ENCODE assay signal across 8 cellular contexts in the genomic region with DNA sequence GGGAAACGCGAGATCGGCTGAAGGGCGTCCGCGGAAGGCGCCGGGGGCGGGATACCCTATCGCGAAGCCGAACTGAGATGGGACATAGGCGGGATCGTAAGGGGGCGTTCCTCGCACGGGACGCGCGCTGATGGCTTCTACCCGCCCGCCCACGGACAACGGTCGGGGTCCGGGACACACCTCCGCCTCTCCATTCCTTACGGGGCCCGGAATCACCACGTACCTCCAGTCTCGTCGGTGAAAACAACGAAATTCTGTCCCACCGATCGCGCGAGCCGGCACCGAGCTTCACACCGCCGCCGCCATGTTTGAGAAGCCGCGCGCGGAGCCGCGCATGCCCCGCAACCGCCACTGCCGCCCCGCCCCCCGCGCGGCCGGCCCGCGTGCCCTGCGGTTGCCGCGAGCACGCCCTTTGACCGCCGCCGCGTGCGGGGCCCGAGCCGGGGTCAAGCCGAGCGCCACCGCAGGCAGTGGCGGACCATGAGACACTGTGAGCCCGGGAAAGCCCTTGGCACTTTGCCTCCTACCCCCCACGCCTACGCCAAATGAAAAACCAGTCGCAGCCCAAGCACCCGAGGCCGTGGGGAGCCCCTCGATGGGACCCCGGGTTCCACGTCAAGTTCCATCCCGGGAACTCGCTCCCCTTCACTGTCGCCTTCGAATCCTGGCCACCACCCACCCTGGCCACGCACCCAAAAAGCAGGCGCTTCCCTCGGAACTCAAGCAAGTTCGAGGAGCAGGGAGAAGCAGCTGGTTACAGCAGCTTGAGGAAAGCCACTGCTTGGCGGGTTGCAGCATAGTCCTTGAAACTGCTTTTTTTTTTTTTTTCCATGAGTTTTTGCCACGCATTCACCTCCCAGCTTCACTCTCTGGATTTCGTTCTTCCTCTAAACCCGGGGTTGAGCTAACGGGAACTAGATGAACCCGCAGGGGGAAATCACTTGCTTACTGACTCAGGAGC. TPM values are rescaled to one million over a fixed set of nuclear protein-coding genes. Genes with fewer than 3 reads are reported as not detected.
DNase-seq lines count a peak whose midpoint lies in the region; ATAC-seq, FAIRE-seq and TF ChIP-seq lines count a peak whose summit lies in the region.

Gene SCML2, minus strand, starts transcription at position 320 of the 961 bp plus-strand sequence. CDS start 20,617 bp downstream, outside the sequence.

- H3K4me3 Mint-ChIP-seq in CD8-positive, alpha-beta T cell, result peak within 1 kb of the TSS; percentile 81
- H3K4me3 Mint-ChIP-seq in activated B cell treated with CpG ODN at 0.5 μM for 24 hours (peak within 1 kb of the TSS; percentile 85), chondrocyte (ENCODE audit: unreplicated experiment) (peak within 1 kb of the TSS; percentile 83)

- no peaks in the 10 kb centered on the region for H3K27me3 ChIP-seq in CD8-positive, alpha-beta T cell (ENCODE audit: insufficient read depth, low read length)

- H3K27ac ChIP-seq in CD8-positive, alpha-beta T cell (ENCODE audit: low read depth, low read length), result no peak within 1 kb of the TSS

- no peaks in the 10 kb centered on the region for H3K36me3 ChIP-seq in CD8-positive, alpha-beta T cell (ENCODE audit: insufficient read depth, low read length)

- no peaks in the 10 kb centered on the region for H3K9me3 Mint-ChIP-seq in CD8-positive, alpha-beta T cell
- H3K9me3 Mint-ChIP-seq in activated B cell treated with CpG ODN at 0.5 μM for 24 hours, result no peaks in the 10 kb centered on the region
- H3K9me3 Mint-ChIP-seq in chondrocyte (ENCODE audit: low read depth), result no peaks in the 10 kb centered on the region

- no peak for FAIRE-seq in GM12892 (lab: Jason Lieb, UNC)

- no peaks in the 10 kb centered on the region for H3K36me3 Mint-ChIP-seq in CD8-positive, alpha-beta T cell
- H3K36me3 Mint-ChIP-seq in activated B cell treated with CpG ODN at 0.5 μM for 24 hours (ENCODE audit: low read depth), result no peaks in the 10 kb centered on the region
- H3K36me3 Mint-ChIP-seq in chondrocyte (ENCODE audit: low read depth), result no peaks in the 10 kb centered on the region

- H3K4me1 Mint-ChIP-seq in CD8-positive, alpha-beta T cell (ENCODE audit: low read depth), result peaks cover 9% of the 10 kb centered on the region
- H3K4me1 Mint-ChIP-seq in activated B cell treated with CpG ODN at 0.5 μM for 24 hours (peaks cover 6% of the 10 kb centered on the region), chondrocyte (ENCODE audit: low read depth) (peaks cover 8% of the 10 kb centered on the region)

- peaks cover 3% of the 10 kb centered on the region for H3K27me3 Mint-ChIP-seq in CD8-positive, alpha-beta T cell (ENCODE audit: low read depth)
- no peaks in the 10 kb centered on the region for H3K27me3 Mint-ChIP-seq in activated B cell treated with CpG ODN at 0.5 μM for 24 hours
- peaks cover 11% of the 10 kb centered on the region for H3K27me3 Mint-ChIP-seq in chondrocyte (ENCODE audit: low read depth)

- CTCF ChIA-PET in CD8-positive, alpha-beta T cell (lab: Charles Lee), result interaction anchor here (0.6 to 1.3 kb wide), 2 partner anchors 32 to 981 kb away, joined by 3 read pairs; no protein-coding TSS in a partner anchor
- CTCF ChIA-PET in activated B cell treated with CpG ODN at 0.5 μM for 24 hours (lab: Charles Lee), result interaction anchor here (0.8 to 1.1 kb wide), 3 partner anchors 22 to 1709 kb away, joined by 3 to 5 read pairs (median 3); no protein-coding TSS in a partner anchor

- peaks cover 4% of the 10 kb centered on the region for H3K4me1 ChIP-seq in CD8-positive, alpha-beta T cell (ENCODE audit: insufficient read depth, low read length)

- peak; percentile 49 for ATAC-seq in CD8-positive, alpha-beta T cell
- ATAC-seq in activated B cell treated with CpG ODN at 0.5 μM for 24 hours (ENCODE audit: low read depth) (peak; percentile 78), left colon (peak; percentile 90)

- DNase-seq in CD8-positive, alpha-beta T cell, result peak in 5 of 7 experiments; percentile 1 to 50 (median 19)
- DNase-seq in Jurkat, Clone E6-1 (ENCODE audit: low read depth, low spot score), result no peak
- DNase-seq in activated B cell treated with CpG ODN at 0.5 μM for 24 hours (peak; percentile 45), chondrocyte (ENCODE audit: low spot score) (no peak), left colon (peak in 1 of 2 donors; percentile 54), SHP77 (lab: John Stamatoyannopoulos, UW) (no peak), GM12892 (ENCODE audit: insufficient read length) (no peak)
- peak; percentile 7 for DNase-seq in stimulated activated CD4-positive, alpha-beta T cell treated with anti-CD3 and anti-CD28 coated beads, Interleukin-2, amount 100 ng/mL, for 4 hours (ENCODE audit: low read depth)

- POLR2A ChIA-PET in CD8-positive, alpha-beta T cell (lab: Charles Lee), result interaction anchor here (0.7 kb wide), 1 partner anchor 71 kb away, joined by 3 read pairs; the partner anchor contains the start of gene CDKL5
- POLR2A ChIA-PET in activated B cell treated with CpG ODN at 0.5 μM for 24 hours (lab: Charles Lee), result interaction anchor here (0.7 to 1.8 kb wide), 2 partner anchors 12 to 44 kb away, joined by 3 to 5 read pairs; no protein-coding TSS in a partner anchor

- H3K9me3 ChIP-seq in CD8-positive, alpha-beta T cell (ENCODE audit: low read length), result no peaks in the 10 kb centered on the region

- intact Hi-C loops in CD8-positive, alpha-beta T cell (cut with DNase I, micrococcal nuclease), result loop anchor here in 1 of 2 experiments (10.0 kb wide), 1 partner anchor 70 kb away; the partner anchor contains the start of gene CDKL5
- intact Hi-C loops in activated B cell treated with CpG ODN at 0.5 μM for 24 hours (cut with micrococcal nuclease), result loop anchor here (1.0 to 5.0 kb wide), 3 partner anchors 71 to 628 kb away; partner anchors contain the start of genes CDKL5, PHKA2 and SCML1
- intact Hi-C loops in left colon (cut with DNase I, micrococcal nuclease), result no loop called here

- no peak within 1 kb of the TSS for H3K27ac Mint-ChIP-seq in CD8-positive, alpha-beta T cell
- no peak within 1 kb of the TSS for H3K27ac Mint-ChIP-seq in activated B cell treated with CpG ODN at 0.5 μM for 24 hours
- peak within 1 kb of the TSS; percentile 61 for H3K27ac Mint-ChIP-seq in chondrocyte (ENCODE audit: unreplicated experiment)

- no peak for TF ChIP-seq POLR2A in GM12892 (IDR thresholded peaks at IDR 0.05; ENCODE audit: low read depth, low read length)

- H3K4me3 ChIP-seq in CD8-positive, alpha-beta T cell (ENCODE audit: low read depth, low read length), result peak within 1 kb of the TSS; percentile 41
- peak within 1 kb of the TSS; percentile 59 for H3K4me3 ChIP-seq in Jurkat, Clone E6-1 (ENCODE audit: low read length)

- TF ChIP-seq CTCF in CD8-positive, alpha-beta T cell (IDR thresholded peaks at IDR 0.05), result no peak
- TF ChIP-seq CTCF in activated B cell treated with CpG ODN at 0.5 μM for 24 hours (IDR thresholded peaks at IDR 0.05) (no peak), chondrocyte (IDR thresholded peaks at IDR 0.05) (peak; percentile 32)

RNA-seq across cellular contexts. Expression of gene SCML2, which starts in this region (rescaled TPM):
- under 1 TPM; 0.33 TPM for total RNA-seq in CD8-positive, alpha-beta T cell
- polyA plus RNA-seq in Jurkat, Clone E6-1 (2012; ENCODE audit: insufficient read depth, insufficient read length), result 16.9 TPM
- total RNA-seq in activated B cell treated with CpG ODN at 0.5 μM for 24 hours (1.3 and 2.1 TPM in 2 replicates), chondrocyte (2.8 to 3.3 TPM (median 3.0 TPM) in 3 replicates), left colon (1 to 10 TPM; 1.0 to 1.3 TPM)
- polyA plus RNA-seq in GM12892 (2012; ENCODE audit: missing spikeins), result 0.61 TPM

Comparison
In these comparisons a context has a peak if more than half of its experiments do, and no peak if none do; other contexts are left out.
1. Peak in DNase-seq, ATAC-seq and H3K4me3 ChIP-seq in CD8-positive, alpha-beta T cell; RNA of the gene not detected or under 1 TPM.
2. DNase-seq: peak in activated B cell treated with CpG ODN at 0.5 μM for 24 hours (single experiment) and stimulated activated CD4-positive, alpha-beta T cell treated with anti-CD3 and anti-CD28 coated beads, Interleukin-2, amount 100 ng/mL, for 4 hours (single experiment); none in Jurkat, Clone E6-1 (single experiment), chondrocyte (single experiment), SHP77 (0 of 2) and GM12892 (single experiment).
3. Peak in every context shown above with its lines, with median percentiles within 50 percentile points of each other: ATAC-seq and H3K4me3 Mint-ChIP-seq.